Comparison of ENCODE assay signal across 20 cellular contexts in genomic region chr2:146323564-146323963, GRCh38.
"Had no signal": no experiment of that assay in that cellular context is flagged by ENCODE, and none has a peak within 500 bp of the region (broad histone marks: within the 10 kb centered on the region; RNA-seq: fewer than 3 reads in every experiment).

No MANE protein-coding gene starts in this region.

- H3K27ac Mint-ChIP-seq: activated naive CD4-positive, alpha-beta T cell treated with anti-CD3 and anti-CD28 coated beads, Interleukin-2, amount 50 U/mL, for 24 hours; mesothelial cell of epicardium; naive thymus-derived CD8-positive, alpha-beta T cell; neural progenitor cell had no signal

- H3K4me3 ChIP-seq: ascending aorta, cardiac muscle cell, gastroesophageal sphincter, neural progenitor cell, smooth muscle cell, upper lobe of left lung had no signal

- H3K36me3 Mint-ChIP-seq: activated naive CD4-positive, alpha-beta T cell treated with anti-CD3 and anti-CD28 coated beads, Interleukin-2, amount 50 U/mL, for 24 hours; mesothelial cell of epicardium; naive thymus-derived CD8-positive, alpha-beta T cell; neural progenitor cell had no signal

- H3K27me3 Mint-ChIP-seq: activated naive CD4-positive, alpha-beta T cell treated with anti-CD3 and anti-CD28 coated beads, Interleukin-2, amount 50 U/mL, for 24 hours; naive thymus-derived CD8-positive, alpha-beta T cell had no signal

- H3K9me3 Mint-ChIP-seq: activated naive CD4-positive, alpha-beta T cell treated with anti-CD3 and anti-CD28 coated beads, Interleukin-2, amount 50 U/mL, for 24 hours; neural progenitor cell had no signal

- DNase-seq: activated CD4-positive, alpha-beta T cell treated with anti-CD3 and anti-CD28 coated beads for 1 hour; activated gamma-delta T cell treated with Interleukin-2 at 50 U/mL for 16 hours; activated T-cell treated with anti-CD3 and anti-CD28 coated beads, Interleukin-2, amount 50 U/mL, for 1 hour; head of caudate nucleus; hypothalamus; left ventricle myocardium superior; mammary epithelial cell; naive thymus-derived CD8-positive, alpha-beta T cell; stimulated activated CD4-positive, alpha-beta T cell treated with anti-CD3 and anti-CD28 coated beads, Interleukin-2, amount 100 ng/mL, for 48 hours; stimulated activated naive CD4-positive, alpha-beta T cell; upper lobe of left lung; WERI-Rb-1 had no signal

- H3K4me3 Mint-ChIP-seq: activated naive CD4-positive, alpha-beta T cell treated with anti-CD3 and anti-CD28 coated beads, Interleukin-2, amount 50 U/mL, for 24 hours; mesothelial cell of epicardium; naive thymus-derived CD8-positive, alpha-beta T cell; neural progenitor cell had no signal

- ATAC-seq: gastroesophageal sphincter; left ventricle myocardium superior; naive thymus-derived CD8-positive, alpha-beta T cell; sciatic nerve had no signal

- H3K4me1 Mint-ChIP-seq: activated naive CD4-positive, alpha-beta T cell treated with anti-CD3 and anti-CD28 coated beads, Interleukin-2, amount 50 U/mL, for 24 hours; naive thymus-derived CD8-positive, alpha-beta T cell had no signal
